In genomic region chr9:22423566-22423965, GRCh38 we compare ENCODE assay signal across 21 cellular contexts. TPM values are rescaled to one million over a fixed set of nuclear protein-coding genes. Genes with fewer than 3 reads are reported as not detected.
"Had no signal": no experiment of that assay in that cellular context is flagged by ENCODE, and none has a peak within 500 bp of the region (broad histone marks: within the 10 kb centered on the region; RNA-seq: fewer than 3 reads in every experiment).

No MANE protein-coding gene starts in this region.

- H3K79me2 ChIP-seq: hepatocyte had no signal

- H3K27me3 ChIP-seq: right lobe of liver, tibial nerve, vagina had no signal

- H3K27ac ChIP-seq: heart right ventricle, hepatocyte, left ventricle myocardium inferior, pancreas, prostate gland, right lobe of liver, tibial nerve, vagina had no signal

- ATAC-seq: heart right ventricle; naive thymus-derived CD8-positive, alpha-beta T cell; pancreas; right lobe of liver; stimulated activated memory B cell treated with anti-CD40 and anti-IgM and Interleukin-4, amounts not matched to agents 10 μg/mL and 1 μg/mL and 100 μg/mL, for 72 hours; stimulated activated naive CD8-positive, alpha-beta T cell treated with anti-CD3 and anti-CD28 coated beads, Interleukin-15, amount 100 ng/mL, for 72 hours had no signal

- H3K4me2 ChIP-seq: hepatocyte, smooth muscle cell had no signal

- H3K4me3 ChIP-seq: heart right ventricle, hepatocyte, left ventricle myocardium inferior, pancreas, prostate gland, right lobe of liver, smooth muscle cell, tibial nerve, vagina had no signal

- H3K4me1 ChIP-seq: heart right ventricle, left ventricle myocardium inferior, pancreas, prostate gland, tibial nerve, vagina had no signal

- H3K9me3 ChIP-seq: heart right ventricle, left ventricle myocardium inferior, pancreas, prostate gland, right lobe of liver, tibial nerve, vagina had no signal

- H2AFZ ChIP-seq: hepatocyte had no signal

- H3K36me3 ChIP-seq: heart right ventricle, left ventricle myocardium inferior, pancreas, prostate gland, right lobe of liver, tibial nerve, vagina had no signal

- DNase-seq: heart right ventricle; left ventricle myocardium inferior; naive thymus-derived CD8-positive, alpha-beta T cell; nucleus accumbens; pancreas; posterior cingulate gyrus; right lobe of liver; stimulated activated CD4-positive, alpha-beta T cell treated with anti-CD3 and anti-CD28 coated beads, Interleukin-1b, Interleukin-23, amount 100 ng/mL, for 48 hours; stimulated activated CD4-positive, alpha-beta T cell treated with anti-CD3 and anti-CD28 coated beads, Interleukin-2, amount 100 ng/mL, for 48 hours; stimulated activated CD4-positive, alpha-beta T cell treated with anti-CD3 and anti-CD28 coated beads, Interleukin-4, amount 100 ng/mL, for 4 hours; stimulated activated CD8-positive, alpha-beta memory T cell treated with anti-CD3 and anti-CD28 coated beads, Interleukin-4, amount 100 ng/mL, for 48 hours; stimulated activated naive CD4-positive, alpha-beta T cell treated with Interleukin-2 at 50 U/mL for 16 hours; stimulated activated naive CD8-positive, alpha-beta T cell treated with anti-CD3 and anti-CD28 coated beads, Interleukin-15, amount 100 ng/mL, for 72 hours; substantia nigra had no signal

- FAIRE-seq: keratinocyte, pancreas had no signal

RNA-seq across cellular contexts. Expression of gene DMRTA1, which starts 23.1 kb away (rescaled TPM):
- total RNA-seq: naive thymus-derived CD8-positive, alpha-beta T cell had no signal
